ENCODE assay signal across 1 cellular context in the genomic region with DNA sequence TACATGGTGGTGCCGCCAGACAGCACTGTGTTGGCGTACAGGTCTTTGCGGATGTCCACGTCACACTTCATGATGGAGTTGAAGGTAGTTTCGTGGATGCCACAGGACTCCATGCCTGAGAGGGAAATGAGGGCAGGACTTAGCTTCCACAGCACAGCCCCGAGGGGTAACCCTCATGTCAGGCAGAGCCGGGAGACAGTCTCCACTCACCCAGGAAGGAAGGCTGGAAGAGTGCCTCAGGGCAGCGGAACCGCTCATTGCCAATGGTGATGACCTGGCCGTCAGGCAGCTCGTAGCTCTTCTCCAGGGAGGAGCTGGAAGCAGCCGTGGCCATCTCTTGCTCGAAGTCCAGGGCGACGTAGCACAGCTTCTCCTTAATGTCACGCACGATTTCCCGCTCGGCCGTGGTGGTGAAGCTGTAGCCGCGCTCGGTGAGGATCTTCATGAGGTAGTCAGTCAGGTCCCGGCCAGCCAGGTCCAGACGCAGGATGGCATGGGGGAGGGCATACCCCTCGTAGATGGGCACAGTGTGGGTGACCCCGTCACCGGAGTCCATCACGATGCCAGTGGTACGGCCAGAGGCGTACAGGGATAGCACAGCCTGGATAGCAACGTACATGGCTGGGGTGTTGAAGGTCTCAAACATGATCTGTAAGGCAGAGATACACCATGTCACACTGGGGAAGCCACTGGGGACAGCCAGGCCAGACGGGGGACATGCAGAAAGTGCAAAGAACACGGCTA.
TF ChIP-seq lines count a peak whose summit lies in the region.

No MANE protein-coding gene starts in this region.

TF ChIP-seq in K562, 482 proteins besides CTCF, POLR2A, EP300 and RAD21 (continued from another document and continues in another):
- TF ChIP-seq KDM2B (CRISPR knock-in tag; IDR thresholded peaks at IDR 0.05) (no peak), HNRNPUL1 (IDR thresholded peaks at IDR 0.05; ENCODE audit: low read length) (no peak), HMGN3 (IDR thresholded peaks at IDR 0.05; ENCODE audit: borderline replicate concordance, extremely low read depth, insufficient read length, low read depth, low read length) (peak; percentile 32), FIP1L1 (IDR thresholded peaks at IDR 0.05; ENCODE audit: low read depth, low read length, poor library complexity, severe bottlenecking) (peak; percentile 96), NFYB (IDR thresholded peaks at IDR 0.05; ENCODE audit: extremely low read depth, insufficient read length) (no peak), MYBL2 (IDR thresholded peaks at IDR 0.05; ENCODE audit: low read depth) (no peak), MYBL2 (CRISPR knock-in tag; IDR thresholded peaks at IDR 0.05; ENCODE audit: borderline replicate concordance) (no peak; the same call in 1 of the 2 replicates), POLR2G (IDR thresholded peaks at IDR 0.05; ENCODE audit: low read depth, low read length) (peak; percentile 93), YBX1 (IDR thresholded peaks at IDR 0.05) (no peak), KDM4B (IDR thresholded peaks at IDR 0.05; ENCODE audit: borderline replicate concordance in 2 of 2, low read depth in 1 of 2) (0 out of 4 replicates have a peak, but pooled peaks of 1 of the 2 experiments have one; percentile 31), ZKSCAN1 (IDR thresholded peaks at IDR 0.05; ENCODE audit: low read depth, low read length) (no peak), SMAD2 (IDR thresholded peaks at IDR 0.05; ENCODE audit: low read depth, low read length) (no peak), ZNF830 (CRISPR knock-in tag; IDR thresholded peaks at IDR 0.05) (no peak), OTX1 (CRISPR knock-in tag; IDR thresholded peaks at IDR 0.05) (peak; percentile 86; the same call in 1 of the 2 replicates), ZNF24 (IDR thresholded peaks at IDR 0.05) (no peak), ZNF512 (tag; IDR thresholded peaks at IDR 0.05) (no peak), EHMT2 (IDR thresholded peaks at IDR 0.05) (no peak), HNRNPLL (IDR thresholded peaks at IDR 0.05; ENCODE audit: low read depth, low read length, poor library complexity, severe bottlenecking) (peak; percentile 48), NR2C1 (IDR thresholded peaks at IDR 0.05) (no peak), NR2C1 (tag; IDR thresholded peaks at IDR 0.05) (no peak), CBX1 (IDR thresholded peaks at IDR 0.05; ENCODE audit: low read depth) (no peak), SNRNP70 (optimal IDR thresholded peaks at IDR 0.05; ENCODE audit: low read depth, low read length) (peak; percentile 91), NR2F6 (CRISPR knock-in tag; IDR thresholded peaks at IDR 0.05) (peak; percentile 53; the same call in 1 of the 2 replicates), TAL1 (IDR thresholded peaks at IDR 0.05) (no peak), POLR3G (IDR thresholded peaks at IDR 0.05; ENCODE audit: extremely low read depth, insufficient read length, insufficient replicate concordance) (no peak), ZNF395 (CRISPR knock-in tag; IDR thresholded peaks at IDR 0.05) (0 out of 2 replicates have a peak, but pooled peaks have one; percentile 45), NFXL1 (CRISPR knock-in tag; IDR thresholded peaks at IDR 0.05) (peak; percentile 77; the same call in 1 of the 2 replicates), ZNF23 (CRISPR knock-in tag; IDR thresholded peaks at IDR 0.05) (no peak), CREB1 (IDR thresholded peaks at IDR 0.05) (no peak), CREB1 (CRISPR knock-in tag; IDR thresholded peaks at IDR 0.05) (peak; percentile 52), EWSR1 (IDR thresholded peaks at IDR 0.05; ENCODE audit: borderline replicate concordance, low read depth, partially characterized antibody) (no peak), ZNF561 (CRISPR knock-in tag; conservative IDR thresholded peaks at IDR 0.05) (no peak), SMARCB1 (IDR thresholded peaks at IDR 0.05; ENCODE audit: insufficient read length, low read depth) (no peak), ETS2 (tag; IDR thresholded peaks at IDR 0.05; ENCODE audit: borderline replicate concordance, poor library complexity, severe bottlenecking) (no peak), RNF219 (CRISPR knock-in tag; IDR thresholded peaks at IDR 0.05) (no peak), SIRT6 (IDR thresholded peaks at IDR 0.05; ENCODE audit: low read depth, low read length) (peak; percentile 86), TRIM28 (IDR thresholded peaks at IDR 0.05) (no peak), ZBTB40 (IDR thresholded peaks at IDR 0.05) (no peak), ZBTB40 (CRISPR knock-in tag; IDR thresholded peaks at IDR 0.05) (peak; percentile 65), TAF15 (IDR thresholded peaks at IDR 0.05; ENCODE audit: low read depth, low read length) (no peak), HDAC3 (IDR thresholded peaks at IDR 0.05; ENCODE audit: borderline replicate concordance, partially characterized antibody) (peak; percentile 75), HMG20A (CRISPR knock-in tag; conservative IDR thresholded peaks at IDR 0.05) (no peak), HEY1 (CRISPR knock-in tag; IDR thresholded peaks at IDR 0.05; ENCODE audit: borderline replicate concordance) (no peak), USF1 (CRISPR knock-in tag; IDR thresholded peaks at IDR 0.05) (peak; percentile 6; the same call in 1 of the 2 replicates), DIDO1 (tag; IDR thresholded peaks at IDR 0.05; ENCODE audit: low read depth) (no peak; the same call in 1 of the 2 replicates)
- TF ChIP-seq, protein P1, sequence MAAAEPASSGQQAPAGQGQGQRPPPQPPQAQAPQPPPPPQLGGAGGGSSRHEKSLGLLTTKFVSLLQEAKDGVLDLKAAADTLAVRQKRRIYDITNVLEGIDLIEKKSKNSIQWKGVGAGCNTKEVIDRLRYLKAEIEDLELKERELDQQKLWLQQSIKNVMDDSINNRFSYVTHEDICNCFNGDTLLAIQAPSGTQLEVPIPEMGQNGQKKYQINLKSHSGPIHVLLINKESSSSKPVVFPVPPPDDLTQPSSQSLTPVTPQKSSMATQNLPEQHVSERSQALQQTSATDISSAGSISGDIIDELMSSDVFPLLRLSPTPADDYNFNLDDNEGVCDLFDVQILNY (CRISPR knock-in tag; IDR thresholded peaks at IDR 0.05), result peak; percentile 62
- TF ChIP-seq, protein P2, sequence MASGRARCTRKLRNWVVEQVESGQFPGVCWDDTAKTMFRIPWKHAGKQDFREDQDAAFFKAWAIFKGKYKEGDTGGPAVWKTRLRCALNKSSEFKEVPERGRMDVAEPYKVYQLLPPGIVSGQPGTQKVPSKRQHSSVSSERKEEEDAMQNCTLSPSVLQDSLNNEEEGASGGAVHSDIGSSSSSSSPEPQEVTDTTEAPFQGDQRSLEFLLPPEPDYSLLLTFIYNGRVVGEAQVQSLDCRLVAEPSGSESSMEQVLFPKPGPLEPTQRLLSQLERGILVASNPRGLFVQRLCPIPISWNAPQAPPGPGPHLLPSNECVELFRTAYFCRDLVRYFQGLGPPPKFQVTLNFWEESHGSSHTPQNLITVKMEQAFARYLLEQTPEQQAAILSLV (tag; IDR thresholded peaks at IDR 0.05), result no peak
